Comparison of ENCODE assay signal across 13 cellular contexts in genomic region chr14:29028973-29029582, GRCh38.
DNase-seq lines count a peak whose midpoint lies in the region; ATAC-seq and TF ChIP-seq lines count a peak whose summit lies in the region.
"Had no signal": no experiment of that assay in that cellular context is flagged by ENCODE, and none has a peak within 500 bp of the region (broad histone marks: within the 10 kb centered on the region; RNA-seq: fewer than 3 reads in every experiment).

No MANE protein-coding gene starts in this region.

- intact Hi-C loops in left ventricle myocardium superior (cut with micrococcal nuclease) (no loop called here), sciatic nerve (cut with DNase I) (no loop called here)

- H3K36me3 ChIP-seq in HEK293 (ENCODE audit: control insufficient read depth in 2 of 2, insufficient read depth in 1 of 2, low read length in 2 of 2) (no peaks in the 10 kb centered on the region), adipocyte (ENCODE audit: control insufficient read depth, insufficient read depth, low read length, severe bottlenecking) (no peaks in the 10 kb centered on the region), iPS-15b (ENCODE audit: control insufficient read depth, insufficient read depth, low read length) (no peaks in the 10 kb centered on the region), smooth muscle cell (ENCODE audit: low read depth) (no peaks in the 10 kb centered on the region)

- no peaks in the 10 kb centered on the region for H3K79me2 ChIP-seq in smooth muscle cell (ENCODE audit: low read depth)

- no peaks in the 10 kb centered on the region for H4K20me1 ChIP-seq in smooth muscle cell (ENCODE audit: low read depth)

- no peaks in the 10 kb centered on the region for H3K27me3 ChIP-seq in adipocyte (replicated peaks; ENCODE audit: control insufficient read depth, insufficient read depth, low read length)
- H3K27me3 ChIP-seq in iPS-15b (ENCODE audit: control insufficient read depth, insufficient read depth, low read length), result no peaks in the 10 kb centered on the region
- no peaks in the 10 kb centered on the region for H3K27me3 ChIP-seq in smooth muscle cell (ENCODE audit: low read depth)
- H3K27me3 ChIP-seq: foreskin keratinocyte had no signal

- no peaks in the 10 kb centered on the region for H3F3A ChIP-seq in smooth muscle cell (ENCODE audit: low read depth)

- no peak overlapping the region for H3K9ac ChIP-seq in adipocyte (ENCODE audit: low read length)
- peak overlapping the region; percentile 13 for H3K9ac ChIP-seq in iPS-15b (ENCODE audit: low read depth, low read length)
- no peak overlapping the region for H3K9ac ChIP-seq in smooth muscle cell (ENCODE audit: low read depth)

- CTCF ChIA-PET in HEK293 (lab: Yijun Ruan, JAX), result no interaction called here

- peak overlapping the region; percentile 47 for H2AFZ ChIP-seq in smooth muscle cell (ENCODE audit: low read depth)

- H3K4me2 ChIP-seq in smooth muscle cell, result peak overlapping the region; percentile 18

- no peaks in the 10 kb centered on the region for H3K9me3 ChIP-seq in HEK293 (ENCODE audit: control insufficient read depth, insufficient read depth, low read depth, low read length)
- peaks cover 13% of the 10 kb centered on the region for H3K9me3 ChIP-seq in adipocyte (ENCODE audit: control insufficient read depth, low read length)
- H3K9me3 ChIP-seq in iPS-15b (ENCODE audit: control insufficient read depth, insufficient read depth, low read length), result no peaks in the 10 kb centered on the region
- no peaks in the 10 kb centered on the region for H3K9me3 ChIP-seq in smooth muscle cell (replicated peaks; ENCODE audit: low read depth)

- POLR2A ChIA-PET in HEK293 (lab: Yijun Ruan, JAX), result no interaction called here

- 39% methylated on average over 7 of the region's 7 CpGs for WGBS in smooth muscle cell (ENCODE audit: low lambda C conversion rate)

- H3K27ac ChIP-seq in HEK293 (ENCODE audit: extremely low read depth, low read depth, low read length) (no peak overlapping the region), smooth muscle cell (ENCODE audit: low read depth) (no peak overlapping the region)
- H3K27ac ChIP-seq: foreskin keratinocyte, skin epidermis had no signal

- TF ChIP-seq CTCF in HEK293 (tag by site-specific recombination; IDR thresholded peaks at IDR 0.05) (no peak), smooth muscle cell (IDR thresholded peaks at IDR 0.05; ENCODE audit: borderline replicate concordance, insufficient read depth, poor library complexity, severe bottlenecking) (no peak)

- DNase-seq in adipocyte (ENCODE audit: low read depth) (peak; percentile 3), smooth muscle cell (lab: John Stamatoyannopoulos, UW; ENCODE audit: unreplicated experiment) (no peak), middle frontal gyrus (ENCODE audit: extremely low spot score, low spot score) (no peak), left ventricle myocardium superior (no peak), sciatic nerve (ENCODE audit: low spot score) (no peak)
- DNase-seq: activated CD4-positive, alpha-beta T cell treated with anti-CD3 and anti-CD28 coated beads for 36 hours; activated T-cell treated with anti-CD3 and anti-CD28 coated beads, Interleukin-2, amount 50 U/mL, for 1 hour; foreskin keratinocyte; NCI-H1417 treated with DMSO at 0.1 percent for 48 hours; NCI-H524 treated with DMSO at 0.1 percent for 48 hours had no signal

- H3K4me3 ChIP-seq in HEK293 (ENCODE audit: low read depth, low read length) (no peak overlapping the region), adipocyte (ENCODE audit: low read length) (no peak overlapping the region), iPS-15b (ENCODE audit: low read depth, low read length) (peak overlapping the region; percentile 8), smooth muscle cell (no peak overlapping the region)
- H3K4me3 ChIP-seq: skin epidermis had no signal

- ATAC-seq in left ventricle myocardium superior (no peak), sciatic nerve (no peak)
- ATAC-seq: activated CD4-positive, alpha-beta T cell treated with anti-CD3 and anti-CD28 coated beads for 36 hours; foreskin keratinocyte had no signal

- H3K4me1 ChIP-seq in HEK293 (ENCODE audit: control insufficient read depth, insufficient read depth, low read length), result no peaks in the 10 kb centered on the region
- no peaks in the 10 kb centered on the region for H3K4me1 ChIP-seq in adipocyte (ENCODE audit: control insufficient read depth, insufficient read depth, low read length)
- H3K4me1 ChIP-seq in iPS-15b (ENCODE audit: control insufficient read depth, insufficient read depth, low read length), result peaks cover 2% of the 10 kb centered on the region
- H3K4me1 ChIP-seq in smooth muscle cell (ENCODE audit: low read depth), result peaks cover 10% of the 10 kb centered on the region
- H3K4me1 ChIP-seq: foreskin keratinocyte had no signal

TF ChIP-seq in HEK293, 187 proteins besides CTCF, POLR2A, EP300 and RAD21:
- TF ChIP-seq KLF16 (tag by site-specific recombination; IDR thresholded peaks at IDR 0.05) (no peak), ZNF518A (tag by site-specific recombination; conservative IDR thresholded peaks at IDR 0.05; ENCODE audit: low read depth) (no peak), ZNF10 (tag by site-specific recombination; IDR thresholded peaks at IDR 0.05) (no peak), ZSCAN16 (tag by site-specific recombination; IDR thresholded peaks at IDR 0.05) (0 out of 2 replicates have a peak, but pooled peaks have one; percentile 50)
- TF ChIP-seq, protein P1, sequence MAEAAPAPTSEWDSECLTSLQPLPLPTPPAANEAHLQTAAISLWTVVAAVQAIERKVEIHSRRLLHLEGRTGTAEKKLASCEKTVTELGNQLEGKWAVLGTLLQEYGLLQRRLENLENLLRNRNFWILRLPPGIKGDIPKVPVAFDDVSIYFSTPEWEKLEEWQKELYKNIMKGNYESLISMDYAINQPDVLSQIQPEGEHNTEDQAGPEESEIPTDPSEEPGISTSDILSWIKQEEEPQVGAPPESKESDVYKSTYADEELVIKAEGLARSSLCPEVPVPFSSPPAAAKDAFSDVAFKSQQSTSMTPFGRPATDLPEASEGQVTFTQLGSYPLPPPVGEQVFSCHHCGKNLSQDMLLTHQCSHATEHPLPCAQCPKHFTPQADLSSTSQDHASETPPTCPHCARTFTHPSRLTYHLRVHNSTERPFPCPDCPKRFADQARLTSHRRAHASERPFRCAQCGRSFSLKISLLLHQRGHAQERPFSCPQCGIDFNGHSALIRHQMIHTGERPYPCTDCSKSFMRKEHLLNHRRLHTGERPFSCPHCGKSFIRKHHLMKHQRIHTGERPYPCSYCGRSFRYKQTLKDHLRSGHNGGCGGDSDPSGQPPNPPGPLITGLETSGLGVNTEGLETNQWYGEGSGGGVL (tag by site-specific recombination; IDR thresholded peaks at IDR 0.05), result no peak
- TF ChIP-seq, protein P2, sequence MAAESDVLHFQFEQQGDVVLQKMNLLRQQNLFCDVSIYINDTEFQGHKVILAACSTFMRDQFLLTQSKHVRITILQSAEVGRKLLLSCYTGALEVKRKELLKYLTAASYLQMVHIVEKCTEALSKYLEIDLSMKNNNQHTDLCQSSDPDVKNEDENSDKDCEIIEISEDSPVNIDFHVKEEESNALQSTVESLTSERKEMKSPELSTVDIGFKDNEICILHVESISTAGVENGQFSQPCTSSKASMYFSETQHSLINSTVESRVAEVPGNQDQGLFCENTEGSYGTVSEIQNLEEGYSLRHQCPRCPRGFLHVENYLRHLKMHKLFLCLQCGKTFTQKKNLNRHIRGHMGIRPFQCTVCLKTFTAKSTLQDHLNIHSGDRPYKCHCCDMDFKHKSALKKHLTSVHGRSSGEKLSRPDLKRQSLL (tag by site-specific recombination; IDR thresholded peaks at IDR 0.05), result no peak
